24 cellular contexts compared by ENCODE assay signal in genomic region chr9:79428422-79428821, GRCh38.
"Had no signal": no experiment of that assay in that cellular context is flagged by ENCODE, and none has a peak within 500 bp of the region (broad histone marks: within the 10 kb centered on the region; RNA-seq: fewer than 3 reads in every experiment).

No MANE protein-coding gene starts in this region.

- DNase-seq: colonic mucosa; cortex of kidney; effector CD8-positive, alpha-beta T cell; effector memory CD8-positive, alpha-beta T cell; endodermal cell; erythroblast; esophagus squamous epithelium; foreskin fibroblast; foreskin melanocyte; gastrocnemius medialis; glutamatergic neuron; head of caudate nucleus; heart right ventricle; hippocampal formation; left cardiac atrium; left lung; left ventricle myocardium superior; lower lobe of right lung; mesendoderm; midbrain had no signal

- H3K27ac Mint-ChIP-seq: dendritic cell treated with granulocyte-macrophage colony-stimulating factor and Interleukin-4, amounts not matched to agents 40 ng/mL and 50 ng/mL, for 4 days; effector memory CD8-positive, alpha-beta T cell; endodermal cell; memory B cell had no signal

- ATAC-seq: effector memory CD8-positive, alpha-beta T cell; esophagus mucosa; gastrocnemius medialis; heart right ventricle; left cardiac atrium; left lung; left ventricle myocardium superior; lower lobe of right lung had no signal

- H3K36me3 ChIP-seq: colonic mucosa, esophagus squamous epithelium, gastrocnemius medialis, heart right ventricle, left lung, lower lobe of right lung had no signal

- H3K36me3 Mint-ChIP-seq: memory B cell had no signal

- H3K27ac ChIP-seq: colonic mucosa, epithelial cell of prostate, esophagus squamous epithelium, gastrocnemius medialis, heart right ventricle, left lung, lower lobe of right lung had no signal

- H3K9me3 ChIP-seq: colonic mucosa, gastrocnemius medialis had no signal

- H3K27me3 Mint-ChIP-seq: dendritic cell treated with granulocyte-macrophage colony-stimulating factor and Interleukin-4, amounts not matched to agents 40 ng/mL and 50 ng/mL, for 4 days had no signal

- H3K4me3 Mint-ChIP-seq: dendritic cell treated with granulocyte-macrophage colony-stimulating factor and Interleukin-4, amounts not matched to agents 40 ng/mL and 50 ng/mL, for 4 days; effector memory CD8-positive, alpha-beta T cell; endodermal cell; memory B cell had no signal

- H3K4me3 ChIP-seq: colonic mucosa, esophagus squamous epithelium, gastrocnemius medialis, heart right ventricle, left lung, lower lobe of right lung had no signal

- H3K4me1 Mint-ChIP-seq: memory B cell had no signal

- H3K4me1 ChIP-seq: colonic mucosa, gastrocnemius medialis, heart right ventricle, left lung, lower lobe of right lung had no signal

- H3K27me3 ChIP-seq: colonic mucosa, esophagus squamous epithelium, gastrocnemius medialis, heart right ventricle, left lung had no signal
